In the genomic region with DNA sequence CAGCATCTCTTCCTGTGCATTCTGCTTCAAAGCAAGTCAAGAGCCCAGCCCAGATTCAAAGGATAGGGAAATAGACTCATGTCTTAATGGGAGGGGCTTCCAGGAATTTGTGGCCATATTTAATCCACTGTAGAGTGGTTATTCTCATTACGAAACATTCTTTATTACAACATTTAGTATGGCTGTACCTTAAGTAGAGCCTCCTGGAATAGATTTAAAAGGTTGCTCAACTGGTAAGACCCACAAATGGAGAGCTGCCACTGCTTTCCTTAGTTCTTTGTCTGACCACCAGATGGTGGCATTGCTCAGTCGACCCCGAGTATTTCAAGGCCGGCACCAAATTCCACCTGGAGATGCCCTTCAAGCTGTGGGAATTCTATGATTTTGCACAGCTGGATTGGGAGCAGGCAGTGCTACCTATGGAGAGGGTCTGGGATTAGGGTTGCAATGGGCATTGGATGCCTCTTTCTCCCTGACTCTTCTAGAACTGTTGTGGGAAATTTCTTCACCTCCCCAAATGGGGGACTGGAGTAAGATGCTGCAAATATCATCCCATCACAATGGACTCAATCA, we compare ENCODE assay signal across 8 cellular contexts.
A peak's percentile ranks its signal among the peaks of the same experiment; 100 is the strongest.
DNase-seq lines count a peak whose midpoint lies in the region; ATAC-seq and TF ChIP-seq lines count a peak whose summit lies in the region.

No MANE protein-coding gene starts in this region.

- H3K79me2 ChIP-seq in neural progenitor cell (ENCODE audit: low read depth): no peaks in the 10 kb centered on the region

- no peak overlapping the region for H3K9ac ChIP-seq in neural progenitor cell

- H3F3A ChIP-seq in neural progenitor cell (ENCODE audit: low read depth): no peaks in the 10 kb centered on the region

- no peaks in the 10 kb centered on the region for H4K20me1 ChIP-seq in neural progenitor cell (ENCODE audit: low read depth)

- H3K4me1 ChIP-seq in neural progenitor cell: no peaks in the 10 kb centered on the region
- no peaks in the 10 kb centered on the region for H3K4me1 ChIP-seq in vagina

- TF ChIP-seq CTCF in GM12875 (IDR thresholded peaks at IDR 0.05; ENCODE audit: borderline replicate concordance, insufficient read depth, low read depth, low read length) (peak; percentile 64), fibroblast of pulmonary artery (IDR thresholded peaks at IDR 0.05; ENCODE audit: low read length, missing control alignments) (peak; percentile 78), neural progenitor cell (IDR thresholded peaks at IDR 0.05) (peak; percentile 92), vagina (IDR thresholded peaks at IDR 0.05) (peak; percentile 30 to 92 (median 81))

- H3K4me3 Mint-ChIP-seq in activated T-cell treated with anti-CD3 and anti-CD28 coated beads, Interleukin-2, amount 50 U/mL, for 72 hours: peak overlapping the region; percentile 48 to 79
- H3K4me3 Mint-ChIP-seq in neural progenitor cell: no peak overlapping the region

- H3K9me3 ChIP-seq in neural progenitor cell (ENCODE audit: low read depth): no peaks in the 10 kb centered on the region
- no peaks in the 10 kb centered on the region for H3K9me3 ChIP-seq in vagina

- no peaks in the 10 kb centered on the region for H3K27me3 ChIP-seq in neural progenitor cell
- H3K27me3 ChIP-seq in vagina: no peaks in the 10 kb centered on the region

- H2AFZ ChIP-seq in neural progenitor cell (replicated peaks): no peak overlapping the region

- no peaks in the 10 kb centered on the region for H3K27me3 Mint-ChIP-seq in activated T-cell treated with anti-CD3 and anti-CD28 coated beads, Interleukin-2, amount 50 U/mL, for 72 hours (ENCODE audit: low read depth)
- no peaks in the 10 kb centered on the region for H3K27me3 Mint-ChIP-seq in neural progenitor cell (ENCODE audit: insufficient read depth, low read depth)

- intact Hi-C loops in vagina (cut with DNase I): loop anchor here (5.0 kb wide), 1 partner anchor 146 kb away; no protein-coding TSS in a partner anchor

- peak; percentile 24 to 39 for ATAC-seq in activated T-cell treated with anti-CD3 and anti-CD28 coated beads, Interleukin-2, amount 50 U/mL, for 72 hours (replicated peaks in 1 of 2)

- H3K4me2 ChIP-seq in neural progenitor cell: no peak overlapping the region

- H3K27ac Mint-ChIP-seq in activated T-cell treated with anti-CD3 and anti-CD28 coated beads, Interleukin-2, amount 50 U/mL, for 72 hours: no peak overlapping the region
- no peak overlapping the region for H3K27ac Mint-ChIP-seq in neural progenitor cell

- peaks cover 86% of the 10 kb centered on the region for H3K4me1 Mint-ChIP-seq in activated T-cell treated with anti-CD3 and anti-CD28 coated beads, Interleukin-2, amount 50 U/mL, for 72 hours (ENCODE audit: low read depth)
- H3K4me1 Mint-ChIP-seq in neural progenitor cell: no peaks in the 10 kb centered on the region

- H3K9me3 Mint-ChIP-seq in activated T-cell treated with anti-CD3 and anti-CD28 coated beads, Interleukin-2, amount 50 U/mL, for 72 hours: peaks cover 7 to 12% of the 10 kb centered on the region in 2 donors
- H3K9me3 Mint-ChIP-seq in neural progenitor cell: peaks cover 6% of the 10 kb centered on the region

- H3K36me3 Mint-ChIP-seq in activated T-cell treated with anti-CD3 and anti-CD28 coated beads, Interleukin-2, amount 50 U/mL, for 72 hours (ENCODE audit: insufficient read depth in 2 of 2): peaks cover 11 to 19% of the 10 kb centered on the region in 2 donors
- no peaks in the 10 kb centered on the region for H3K36me3 Mint-ChIP-seq in neural progenitor cell

- H3K4me3 ChIP-seq in GM12875 (ENCODE audit: low read depth, low read length): no peak overlapping the region
- no peak overlapping the region for H3K4me3 ChIP-seq in fibroblast of pulmonary artery (replicated peaks; ENCODE audit: low read depth, low read length)
- no peak overlapping the region for H3K4me3 ChIP-seq in neural progenitor cell
- no peak overlapping the region for H3K4me3 ChIP-seq in vagina

- no peak for TF ChIP-seq POLR2A in vagina (IDR thresholded peaks at IDR 0.05)

- H3K36me3 ChIP-seq in neural progenitor cell (no peaks in the 10 kb centered on the region), vagina (no peaks in the 10 kb centered on the region)

- DNase-seq in ACHN: peak; percentile 68
- DNase-seq in HK-2 (ENCODE audit: unreplicated experiment): peak; percentile 65
- DNase-seq in NOMO-1 treated with dmso at 0.1 percent for 144 hours (lab: John Stamatoyannopoulos, UW; ENCODE audit: unreplicated experiment): peak; percentile 46
- peak; percentile 51 to 59 for DNase-seq in activated T-cell treated with anti-CD3 and anti-CD28 coated beads, Interleukin-2, amount 50 U/mL, for 72 hours
- DNase-seq in fibroblast of pulmonary artery (ENCODE audit: low read depth): peak; percentile 83
- DNase-seq in neural progenitor cell (ENCODE audit: low spot score): peak; percentile 76
- DNase-seq in vagina (ENCODE audit: extremely low spot score in 2 of 2): no peak

- in situ Hi-C loops in ACHN (cut with HindIII; ENCODE audit: low pct_ligation_motif_present, low pct_unique_long_range_greater_than_20kb, low sequenced_read_pairs): no loop called here

- H3K27ac ChIP-seq in neural progenitor cell (no peak overlapping the region), vagina (no peak overlapping the region)

Comparison
In these comparisons a context has a peak if more than half of its experiments do, and no peak if none do; other contexts are left out.
1. DNase-seq: peak in ACHN (single experiment), HK-2 (single experiment), NOMO-1 treated with dmso at 0.1 percent for 144 hours (single experiment), activated T-cell treated with anti-CD3 and anti-CD28 coated beads, Interleukin-2, amount 50 U/mL, for 72 hours (2 of 2), fibroblast of pulmonary artery (single experiment) and neural progenitor cell (single experiment); none in vagina (0 of 2).
2. Peak in every context shown above with its lines, with median percentiles within 50 percentile points of each other: CTCF ChIP-seq.